Comparison of ENCODE assay signal across 1 cellular context in the genomic region with DNA sequence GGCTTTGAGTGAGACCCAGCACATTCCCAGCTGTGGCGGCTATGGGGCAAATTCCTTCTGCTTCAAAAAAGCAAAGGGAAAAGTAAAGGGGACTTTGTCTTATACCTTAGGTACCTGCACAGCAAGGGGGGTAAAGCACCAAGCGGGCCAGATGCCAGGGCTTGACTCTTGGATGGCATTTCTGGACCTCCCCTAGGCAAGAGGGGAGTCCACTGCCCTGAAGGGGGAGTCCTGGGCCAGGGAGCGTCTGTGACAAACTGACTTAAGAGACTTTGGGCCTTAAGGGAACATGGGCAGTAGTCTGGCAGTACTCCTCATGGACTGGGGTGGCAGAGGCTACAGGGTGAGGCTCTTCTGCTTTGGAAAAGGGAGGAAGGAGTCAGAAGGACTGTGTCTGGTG.
TF ChIP-seq lines count a peak whose summit lies in the region.

No MANE protein-coding gene starts in this region.

TF ChIP-seq in WTC11, 78 proteins besides CTCF, POLR2A, EP300 and RAD21 (continued from another document):
- TF ChIP-seq, protein P1, sequence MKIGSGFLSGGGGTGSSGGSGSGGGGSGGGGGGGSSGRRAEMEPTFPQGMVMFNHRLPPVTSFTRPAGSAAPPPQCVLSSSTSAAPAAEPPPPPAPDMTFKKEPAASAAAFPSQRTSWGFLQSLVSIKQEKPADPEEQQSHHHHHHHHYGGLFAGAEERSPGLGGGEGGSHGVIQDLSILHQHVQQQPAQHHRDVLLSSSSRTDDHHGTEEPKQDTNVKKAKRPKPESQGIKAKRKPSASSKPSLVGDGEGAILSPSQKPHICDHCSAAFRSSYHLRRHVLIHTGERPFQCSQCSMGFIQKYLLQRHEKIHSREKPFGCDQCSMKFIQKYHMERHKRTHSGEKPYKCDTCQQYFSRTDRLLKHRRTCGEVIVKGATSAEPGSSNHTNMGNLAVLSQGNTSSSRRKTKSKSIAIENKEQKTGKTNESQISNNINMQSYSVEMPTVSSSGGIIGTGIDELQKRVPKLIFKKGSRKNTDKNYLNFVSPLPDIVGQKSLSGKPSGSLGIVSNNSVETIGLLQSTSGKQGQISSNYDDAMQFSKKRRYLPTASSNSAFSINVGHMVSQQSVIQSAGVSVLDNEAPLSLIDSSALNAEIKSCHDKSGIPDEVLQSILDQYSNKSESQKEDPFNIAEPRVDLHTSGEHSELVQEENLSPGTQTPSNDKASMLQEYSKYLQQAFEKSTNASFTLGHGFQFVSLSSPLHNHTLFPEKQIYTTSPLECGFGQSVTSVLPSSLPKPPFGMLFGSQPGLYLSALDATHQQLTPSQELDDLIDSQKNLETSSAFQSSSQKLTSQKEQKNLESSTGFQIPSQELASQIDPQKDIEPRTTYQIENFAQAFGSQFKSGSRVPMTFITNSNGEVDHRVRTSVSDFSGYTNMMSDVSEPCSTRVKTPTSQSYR (CRISPR knock-in tag; IDR thresholded peaks at IDR 0.05) = no peak
- TF ChIP-seq, protein P2, sequence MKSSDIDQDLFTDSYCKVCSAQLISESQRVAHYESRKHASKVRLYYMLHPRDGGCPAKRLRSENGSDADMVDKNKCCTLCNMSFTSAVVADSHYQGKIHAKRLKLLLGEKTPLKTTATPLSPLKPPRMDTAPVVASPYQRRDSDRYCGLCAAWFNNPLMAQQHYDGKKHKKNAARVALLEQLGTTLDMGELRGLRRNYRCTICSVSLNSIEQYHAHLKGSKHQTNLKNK (CRISPR knock-in tag; IDR thresholded peaks at IDR 0.05) = no peak
- TF ChIP-seq SMAD4 (CRISPR knock-in tag; IDR thresholded peaks at IDR 0.05) (no peak), ELF4 (CRISPR knock-in tag; IDR thresholded peaks at IDR 0.05; ENCODE audit: low read depth) (no peak), ZNF317 (CRISPR knock-in tag; IDR thresholded peaks at IDR 0.05; ENCODE audit: borderline replicate concordance, low read depth) (no peak)
- TF ChIP-seq, protein P3, sequence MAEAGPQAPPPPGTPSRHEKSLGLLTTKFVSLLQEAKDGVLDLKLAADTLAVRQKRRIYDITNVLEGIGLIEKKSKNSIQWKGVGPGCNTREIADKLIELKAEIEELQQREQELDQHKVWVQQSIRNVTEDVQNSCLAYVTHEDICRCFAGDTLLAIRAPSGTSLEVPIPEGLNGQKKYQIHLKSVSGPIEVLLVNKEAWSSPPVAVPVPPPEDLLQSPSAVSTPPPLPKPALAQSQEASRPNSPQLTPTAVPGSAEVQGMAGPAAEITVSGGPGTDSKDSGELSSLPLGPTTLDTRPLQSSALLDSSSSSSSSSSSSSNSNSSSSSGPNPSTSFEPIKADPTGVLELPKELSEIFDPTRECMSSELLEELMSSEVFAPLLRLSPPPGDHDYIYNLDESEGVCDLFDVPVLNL (CRISPR knock-in tag; IDR thresholded peaks at IDR 0.05; ENCODE audit: borderline replicate concordance, low read depth) = no peak
